Comparison of ENCODE assay signal across 17 cellular contexts in the genomic region with DNA sequence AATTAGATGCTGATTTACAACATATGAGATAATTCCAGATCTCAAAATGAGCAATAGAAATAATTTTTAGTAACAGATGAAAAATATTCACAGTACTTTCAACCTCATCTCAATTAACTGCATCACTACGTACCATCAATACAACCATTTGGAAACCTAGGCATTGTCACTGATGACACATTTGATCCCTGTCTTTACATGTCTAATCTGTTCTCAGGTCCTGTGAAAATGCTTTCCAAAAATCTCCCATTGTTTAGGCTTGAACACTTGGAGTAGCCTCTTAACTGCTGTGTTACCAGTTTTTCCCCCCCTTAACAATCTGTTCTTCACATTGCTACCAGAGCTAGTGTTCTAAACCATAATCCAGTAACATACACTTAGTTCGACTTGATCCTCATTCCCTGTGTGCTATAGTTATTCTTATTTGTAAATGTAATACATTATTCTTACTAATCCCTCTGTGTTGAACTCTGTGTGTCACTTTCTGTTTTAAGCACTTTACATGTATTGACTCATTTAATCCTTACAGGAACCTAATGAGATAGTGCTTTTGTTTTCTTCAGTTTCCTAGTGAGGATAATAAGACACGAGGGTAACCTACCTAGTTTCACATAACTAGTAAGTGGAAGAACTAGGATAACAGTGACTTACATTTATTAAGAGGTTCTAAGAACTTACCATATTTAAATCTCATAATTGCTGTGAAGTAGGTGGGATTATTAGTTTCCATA. TPM values are rescaled to one million over a fixed set of nuclear protein-coding genes. Genes with fewer than 3 reads are reported as not detected.
A peak's percentile ranks its signal among the peaks of the same experiment; 100 is the strongest.
DNase-seq lines count a peak whose midpoint lies in the region; ATAC-seq, FAIRE-seq and TF ChIP-seq lines count a peak whose summit lies in the region.
"Had no signal": no experiment of that assay in that cellular context is flagged by ENCODE, and none has a peak within 500 bp of the region (broad histone marks: within the 10 kb centered on the region; RNA-seq: fewer than 3 reads in every experiment).

No MANE protein-coding gene starts in this region.

- H3K4me3 ChIP-seq in body of pancreas: no peak overlapping the region

- H3K27ac Mint-ChIP-seq in activated CD4-positive, alpha-beta T cell treated with anti-CD3 and anti-CD28 coated beads, Interleukin-2, amount 10 ng/mL, durations not matched to agents 7 days and 5 days: peak overlapping the region; percentile 19
- H3K27ac Mint-ChIP-seq in activated T-helper 2 cell treated with anti-CD3 and anti-CD28 coated beads, Interferon-gamma antibody, Interleukin-2, Interleukin-4, amounts not matched to agents 10 μg/mL and 5 μg/mL and 100 μg/mL, durations not matched to agents 14 hours and 24 hours and 36 hours: peak overlapping the region; percentile 58

- WGBS in body of pancreas, 2 donors: 79 to 80% methylated on average over 3 of the region's 3 CpGs

- no peak overlapping the region for H3K4me3 Mint-ChIP-seq in activated CD4-positive, alpha-beta T cell treated with anti-CD3 and anti-CD28 coated beads, Interleukin-2, amount 10 ng/mL, durations not matched to agents 7 days and 5 days
- H3K4me3 Mint-ChIP-seq in activated T-helper 2 cell treated with anti-CD3 and anti-CD28 coated beads, Interferon-gamma antibody, Interleukin-2, Interleukin-4, amounts not matched to agents 10 μg/mL and 5 μg/mL and 100 μg/mL, durations not matched to agents 14 hours and 24 hours and 36 hours (ENCODE audit: low read depth): no peak overlapping the region

- no peak overlapping the region for H3K27ac ChIP-seq in body of pancreas

- CTCF ChIA-PET in activated CD4-positive, alpha-beta T cell treated with anti-CD3 and anti-CD28 coated beads, Interleukin-2, amount 10 ng/mL, durations not matched to agents 7 days and 5 days (lab: Charles Lee): no interaction called here

- no peaks in the 10 kb centered on the region for H3K4me1 ChIP-seq in body of pancreas

- TF ChIP-seq POLR2A in H54 (IDR thresholded peaks at IDR 0.05; ENCODE audit: low read depth, low read length): no peak
- TF ChIP-seq POLR2A in body of pancreas (IDR thresholded peaks at IDR 0.05): no peak

- no peaks in the 10 kb centered on the region for H3K27me3 Mint-ChIP-seq in activated CD4-positive, alpha-beta T cell treated with anti-CD3 and anti-CD28 coated beads, Interleukin-2, amount 10 ng/mL, durations not matched to agents 7 days and 5 days
- H3K27me3 Mint-ChIP-seq in activated T-helper 2 cell treated with anti-CD3 and anti-CD28 coated beads, Interferon-gamma antibody, Interleukin-2, Interleukin-4, amounts not matched to agents 10 μg/mL and 5 μg/mL and 100 μg/mL, durations not matched to agents 14 hours and 24 hours and 36 hours (ENCODE audit: low read depth): no peaks in the 10 kb centered on the region

- no peaks in the 10 kb centered on the region for H3K27me3 ChIP-seq in body of pancreas

- POLR2A ChIA-PET in activated CD4-positive, alpha-beta T cell treated with anti-CD3 and anti-CD28 coated beads, Interleukin-2, amount 10 ng/mL, durations not matched to agents 7 days and 5 days (lab: Charles Lee): no interaction called here

- peaks cover 13% of the 10 kb centered on the region for H3K4me1 Mint-ChIP-seq in activated CD4-positive, alpha-beta T cell treated with anti-CD3 and anti-CD28 coated beads, Interleukin-2, amount 10 ng/mL, durations not matched to agents 7 days and 5 days
- H3K4me1 Mint-ChIP-seq in activated T-helper 2 cell treated with anti-CD3 and anti-CD28 coated beads, Interferon-gamma antibody, Interleukin-2, Interleukin-4, amounts not matched to agents 10 μg/mL and 5 μg/mL and 100 μg/mL, durations not matched to agents 14 hours and 24 hours and 36 hours (ENCODE audit: low read depth): peaks cover 17% of the 10 kb centered on the region

- no peak for DNase-seq in activated CD4-positive, alpha-beta T cell treated with anti-CD3 and anti-CD28 coated beads, Interleukin-2, amount 10 ng/mL, durations not matched to agents 7 days and 5 days
- no peak for DNase-seq in activated CD4-positive, alpha-beta T cell treated with anti-CD3 and anti-CD28 coated beads for 1 hour
- no peak for DNase-seq in H54 (ENCODE audit: insufficient read length, low spot score)
- no peak for DNase-seq in activated T-helper 2 cell treated with anti-CD3 and anti-CD28 coated beads, Interferon-gamma antibody, Interleukin-2, Interleukin-4, amounts not matched to agents 10 μg/mL and 5 μg/mL and 100 μg/mL, durations not matched to agents 14 hours and 24 hours and 36 hours (ENCODE audit: low spot score)
- DNase-seq in omental fat pad (ENCODE audit: low spot score): no peak
- DNase-seq in GM19238 (ENCODE audit: insufficient read length, low spot score): no peak
- DNase-seq in body of pancreas: no peak
- DNase-seq: COR-L47, foreskin fibroblast, GDM1, NCI-H2029, occipital lobe, SHP77 had no signal

- ATAC-seq in omental fat pad (ENCODE audit: low FRiP score) (peak; percentile 32), GM19463 (IDR thresholded peaks at IDR 0.05; ENCODE audit: unreplicated experiment) (no peak), body of pancreas (no peak)

- peaks cover 6 to 33% of the 10 kb centered on the region in 2 donors for H3K36me3 ChIP-seq in body of pancreas (replicated peaks in 1 of 2; ENCODE audit: insufficient read depth in 1 of 2, low read depth in 2 of 2)

- FAIRE-seq in H54 (lab: Jason Lieb, UNC): peak; percentile 23

- intact Hi-C loops in activated T-helper 2 cell treated with anti-CD3 and anti-CD28 coated beads, Interferon-gamma antibody, Interleukin-2, Interleukin-4, amounts not matched to agents 10 μg/mL and 5 μg/mL and 100 μg/mL, durations not matched to agents 14 hours and 24 hours and 36 hours (cut with micrococcal nuclease): loop anchor here (1.0 kb wide), 1 partner anchor 38 kb away; no protein-coding TSS in a partner anchor
- intact Hi-C loops in body of pancreas (cut with DNase I): no loop called here

- TF ChIP-seq CTCF in omental fat pad (IDR thresholded peaks at IDR 0.05) (no peak), body of pancreas (IDR thresholded peaks at IDR 0.05) (no peak)

- H3K36me3 Mint-ChIP-seq in activated CD4-positive, alpha-beta T cell treated with anti-CD3 and anti-CD28 coated beads, Interleukin-2, amount 10 ng/mL, durations not matched to agents 7 days and 5 days (ENCODE audit: low read depth): peaks cover 51% of the 10 kb centered on the region
- peaks cover 75% of the 10 kb centered on the region for H3K36me3 Mint-ChIP-seq in activated T-helper 2 cell treated with anti-CD3 and anti-CD28 coated beads, Interferon-gamma antibody, Interleukin-2, Interleukin-4, amounts not matched to agents 10 μg/mL and 5 μg/mL and 100 μg/mL, durations not matched to agents 14 hours and 24 hours and 36 hours (ENCODE audit: low read depth)

- no peaks in the 10 kb centered on the region for H3K9me3 ChIP-seq in body of pancreas

- H3K9me3 Mint-ChIP-seq in activated CD4-positive, alpha-beta T cell treated with anti-CD3 and anti-CD28 coated beads, Interleukin-2, amount 10 ng/mL, durations not matched to agents 7 days and 5 days: no peaks in the 10 kb centered on the region
- H3K9me3 Mint-ChIP-seq in activated T-helper 2 cell treated with anti-CD3 and anti-CD28 coated beads, Interferon-gamma antibody, Interleukin-2, Interleukin-4, amounts not matched to agents 10 μg/mL and 5 μg/mL and 100 μg/mL, durations not matched to agents 14 hours and 24 hours and 36 hours: no peaks in the 10 kb centered on the region

RNA-seq across cellular contexts. Expression of a gene that starts 41.7 kb away (rescaled TPM):
- total RNA-seq in activated CD4-positive, alpha-beta T cell treated with anti-CD3 and anti-CD28 coated beads, Interleukin-2, amount 10 ng/mL, durations not matched to agents 7 days and 5 days: 10 to 100 TPM; 46.0 to 52.0 TPM
- 99.4 and 102 TPM in 2 replicates for total RNA-seq in activated T-helper 2 cell treated with anti-CD3 and anti-CD28 coated beads, Interferon-gamma antibody, Interleukin-2, Interleukin-4, amounts not matched to agents 10 μg/mL and 5 μg/mL and 100 μg/mL, durations not matched to agents 14 hours and 24 hours and 36 hours
- 10 to 100 TPM; 44.5 to 81.5 (median 58.4) TPM for total RNA-seq in omental fat pad
- total RNA-seq in body of pancreas: 10 to 100 TPM; 21.5 to 24.4 TPM

RNA-seq across cellular contexts. Expression of a gene that starts 45.9 kb away (rescaled TPM):
- not detected for total RNA-seq in activated CD4-positive, alpha-beta T cell treated with anti-CD3 and anti-CD28 coated beads, Interleukin-2, amount 10 ng/mL, durations not matched to agents 7 days and 5 days
- 0.02 TPM in 1 of 2 replicates, not detected in the other for total RNA-seq in activated T-helper 2 cell treated with anti-CD3 and anti-CD28 coated beads, Interferon-gamma antibody, Interleukin-2, Interleukin-4, amounts not matched to agents 10 μg/mL and 5 μg/mL and 100 μg/mL, durations not matched to agents 14 hours and 24 hours and 36 hours
- total RNA-seq in omental fat pad (not detected), body of pancreas (not detected)
- total RNA-seq: H4, M059J, mesenteric fat pad, occipital lobe had no signal
